In genomic region chr2:173903611-173904394, GRCh38 we compare ENCODE assay signal across 30 cellular contexts.
A peak's percentile ranks its signal among the peaks of the same experiment; 100 is the strongest.
DNase-seq lines count a peak whose midpoint lies in the region; ATAC-seq, FAIRE-seq and TF ChIP-seq lines count a peak whose summit lies in the region.
"Had no signal": no experiment of that assay in that cellular context is flagged by ENCODE, and none has a peak within 500 bp of the region (broad histone marks: within the 10 kb centered on the region; RNA-seq: fewer than 3 reads in every experiment).

No MANE protein-coding gene starts in this region.

- no peak for ATAC-seq in HG03095 (IDR thresholded peaks at IDR 0.05; ENCODE audit: unreplicated experiment)
- ATAC-seq: A549; stimulated activated memory B cell treated with anti-CD40 and anti-IgM and Interleukin-4, amounts not matched to agents 10 μg/mL and 1 μg/mL and 100 μg/mL, for 72 hours had no signal

- no peak overlapping the region for H3K27ac Mint-ChIP-seq in astrocyte (ENCODE audit: unreplicated experiment)
- H3K27ac Mint-ChIP-seq: activated naive CD8-positive, alpha-beta T cell treated with anti-CD3 and anti-CD28 coated beads, Interleukin-2, amount 10 ng/mL, durations not matched to agents 7 days and 5 days; HFFc6; neural progenitor cell; stimulated activated memory B cell treated with anti-CD40 and anti-IgM and Interleukin-4, amounts not matched to agents 10 μg/mL and 1 μg/mL and 100 μg/mL, for 72 hours had no signal

- no peak overlapping the region for H2AFZ ChIP-seq in astrocyte (ENCODE audit: low read depth, low read length)
- H2AFZ ChIP-seq: neural progenitor cell had no signal

- H3K4me3 Mint-ChIP-seq in astrocyte (ENCODE audit: unreplicated experiment) = no peak overlapping the region
- H3K4me3 Mint-ChIP-seq: activated naive CD8-positive, alpha-beta T cell treated with anti-CD3 and anti-CD28 coated beads, Interleukin-2, amount 10 ng/mL, durations not matched to agents 7 days and 5 days; CD4-positive, alpha-beta memory T cell; HFFc6; neural progenitor cell; stimulated activated memory B cell treated with anti-CD40 and anti-IgM and Interleukin-4, amounts not matched to agents 10 μg/mL and 1 μg/mL and 100 μg/mL, for 72 hours had no signal

- WGBS in lower leg skin, 2 donors = 80 to 85% methylated on average over 13 of the region's 13 CpGs
- WGBS in spleen, 5 donors = 88 to 97% (median 96%) methylated on average over 13 of the region's 13 CpGs

- no peaks in the 10 kb centered on the region for H4K20me1 ChIP-seq in astrocyte (ENCODE audit: insufficient read depth, low read length)

- H3K9ac ChIP-seq in astrocyte (ENCODE audit: low read length) = no peak overlapping the region
- H3K9ac ChIP-seq: neural progenitor cell had no signal

- H3K36me3 ChIP-seq in MG63 (peaks cover 31% of the 10 kb centered on the region), astrocyte (ENCODE audit: insufficient read depth, low read length) (peaks cover 16% of the 10 kb centered on the region), spleen (peaks cover 0 to 52% (median 24%) of the 10 kb centered on the region in 6 donors)

- H3K36me3 Mint-ChIP-seq in astrocyte (ENCODE audit: low read depth, unreplicated experiment) = peaks cover 11% of the 10 kb centered on the region

- no peaks in the 10 kb centered on the region for H3K27me3 Mint-ChIP-seq in astrocyte (ENCODE audit: low read depth, unreplicated experiment)
- H3K27me3 Mint-ChIP-seq: activated naive CD8-positive, alpha-beta T cell treated with anti-CD3 and anti-CD28 coated beads, Interleukin-2, amount 10 ng/mL, durations not matched to agents 7 days and 5 days; CD4-positive, alpha-beta memory T cell; stimulated activated memory B cell treated with anti-CD40 and anti-IgM and Interleukin-4, amounts not matched to agents 10 μg/mL and 1 μg/mL and 100 μg/mL, for 72 hours had no signal

- no peak overlapping the region for H3K4me2 ChIP-seq in astrocyte (ENCODE audit: low read length)
- H3K4me2 ChIP-seq: A549, neural progenitor cell had no signal

- H3K27ac ChIP-seq in astrocyte (ENCODE audit: low read depth, low read length) (no peak overlapping the region), spleen (no peak overlapping the region)
- H3K27ac ChIP-seq: A549, heart left ventricle, neural progenitor cell, right lobe of liver, upper lobe of left lung had no signal

- no peaks in the 10 kb centered on the region for H3K79me2 ChIP-seq in astrocyte (ENCODE audit: insufficient read depth, low read length)

- DNase-seq in EH (ENCODE audit: low read depth) (peak; percentile 24), MG63 (peak; percentile 21), astrocyte (ENCODE audit: low read depth) (peak; percentile 57), fibroblast of pulmonary artery (ENCODE audit: low read depth) (peak; percentile 25), lower leg skin (ENCODE audit: low spot score in 2 of 2) (no peak), spleen (no peak), NCI-H2107 treated with DMSO at 0.1 percent for 48 hours (lab: John Stamatoyannopoulos, UW; ENCODE audit: unreplicated experiment) (no peak)
- DNase-seq: activated CD4-positive, alpha-beta T cell treated with anti-CD3 and anti-CD28 coated beads for 48 hours; activated effector memory CD4-positive, alpha-beta T cell treated with anti-CD3 and anti-CD28 coated beads, Interleukin-2, amount 50 U/mL, for 16 hours; activated naive CD8-positive, alpha-beta T cell treated with anti-CD3 and anti-CD28 coated beads, Interleukin-2, amount 10 ng/mL, durations not matched to agents 7 days and 5 days; activated T-cell treated with anti-CD3 and anti-CD28 coated beads, Interleukin-2, amount 50 U/mL, for 1 hour; AML-193; CD4-positive, alpha-beta memory T cell; cerebellar nuclear complex; heart left ventricle; HFFc6; kidney glomerular epithelial cell; NCI-H2029; NCI-H526; posterior cingulate gyrus; right lobe of liver; stimulated activated CD4-positive, alpha-beta T cell treated with anti-CD3 and anti-CD28 coated beads, Interleukin-4, amount 100 ng/mL, for 4 hours; T-helper 1 cell; upper lobe of left lung had no signal

- no peak for TF ChIP-seq POLR2A in lower leg skin (IDR thresholded peaks at IDR 0.05)
- no peak for TF ChIP-seq POLR2A in spleen (IDR thresholded peaks at IDR 0.05)

- no peaks in the 10 kb centered on the region for H3K4me1 Mint-ChIP-seq in astrocyte (ENCODE audit: low read depth, unreplicated experiment)
- H3K4me1 Mint-ChIP-seq: activated naive CD8-positive, alpha-beta T cell treated with anti-CD3 and anti-CD28 coated beads, Interleukin-2, amount 10 ng/mL, durations not matched to agents 7 days and 5 days; neural progenitor cell had no signal

- no peaks in the 10 kb centered on the region for H3K9me3 Mint-ChIP-seq in astrocyte (ENCODE audit: unreplicated experiment)
- H3K9me3 Mint-ChIP-seq: activated naive CD8-positive, alpha-beta T cell treated with anti-CD3 and anti-CD28 coated beads, Interleukin-2, amount 10 ng/mL, durations not matched to agents 7 days and 5 days; HFFc6; neural progenitor cell; stimulated activated memory B cell treated with anti-CD40 and anti-IgM and Interleukin-4, amounts not matched to agents 10 μg/mL and 1 μg/mL and 100 μg/mL, for 72 hours had no signal

- TF ChIP-seq CTCF in astrocyte (IDR thresholded peaks at IDR 0.05; ENCODE audit: insufficient read depth, low read depth, low read length) = no peak
- TF ChIP-seq CTCF in fibroblast of pulmonary artery (IDR thresholded peaks at IDR 0.05; ENCODE audit: low read length, missing control alignments) = no peak
- no peak for TF ChIP-seq CTCF in lower leg skin (IDR thresholded peaks at IDR 0.05)
- TF ChIP-seq CTCF in spleen (IDR thresholded peaks at IDR 0.05 in 8 of 11, conservative IDR thresholded peaks at IDR 0.05 in 3 of 11) = no peak

- H3K27me3 ChIP-seq in MG63 = no peaks in the 10 kb centered on the region
- H3K27me3 ChIP-seq in astrocyte (ENCODE audit: insufficient read depth, low read length) = no peaks in the 10 kb centered on the region
- no peaks in the 10 kb centered on the region for H3K27me3 ChIP-seq in spleen (replicated peaks in 1 of 7)
- H3K27me3 ChIP-seq: heart left ventricle, neural progenitor cell, right lobe of liver, upper lobe of left lung had no signal

- intact Hi-C loops in lower leg skin (cut with DNase I; ENCODE audit: low total_unique reads) (no loop called here), spleen (cut with DNase I; ENCODE audit: low total_unique reads) (loop anchor here (10.0 kb wide), 1 partner anchor 51 kb away; no protein-coding TSS in a partner anchor)

- H3K4me3 ChIP-seq in MG63 (no peak overlapping the region), astrocyte (ENCODE audit: insufficient read depth, low read depth, low read length) (no peak overlapping the region), fibroblast of pulmonary artery (replicated peaks; ENCODE audit: low read depth, low read length) (no peak overlapping the region), lower leg skin (ENCODE audit: low read depth, poor library complexity, severe bottlenecking) (no peak overlapping the region), spleen (no peak overlapping the region)
- H3K4me3 ChIP-seq: A549, heart left ventricle, neural progenitor cell, right lobe of liver, upper lobe of left lung had no signal

- H3K9me3 ChIP-seq in MG63 = no peaks in the 10 kb centered on the region
- no peaks in the 10 kb centered on the region for H3K9me3 ChIP-seq in astrocyte (ENCODE audit: insufficient read depth, low read depth, low read length)
- no peaks in the 10 kb centered on the region for H3K9me3 ChIP-seq in spleen
- H3K9me3 ChIP-seq: A549, heart left ventricle, right lobe of liver, upper lobe of left lung had no signal

- H3K4me1 ChIP-seq in astrocyte (ENCODE audit: insufficient read depth, low read length) = peaks cover 6% of the 10 kb centered on the region
- H3K4me1 ChIP-seq in spleen = peaks cover 2 to 11% (median 4%) of the 10 kb centered on the region in 6 donors
- H3K4me1 ChIP-seq: A549, neural progenitor cell, right lobe of liver had no signal

- no peak for FAIRE-seq in astrocyte (lab: Jason Lieb, UNC)
- FAIRE-seq: A549, endometrium, TTC549 had no signal

Comparison
In these comparisons a context has a peak if more than half of its experiments do, and no peak if none do; other contexts are left out.
1. DNase-seq: peak in EH (single experiment), MG63 (single experiment), astrocyte (single experiment) and fibroblast of pulmonary artery (single experiment); none in lower leg skin (0 of 2), spleen (single experiment) and NCI-H2107 treated with DMSO at 0.1 percent for 48 hours (single experiment).